ENCODE assay signal across 8 cellular contexts in the genomic region with DNA sequence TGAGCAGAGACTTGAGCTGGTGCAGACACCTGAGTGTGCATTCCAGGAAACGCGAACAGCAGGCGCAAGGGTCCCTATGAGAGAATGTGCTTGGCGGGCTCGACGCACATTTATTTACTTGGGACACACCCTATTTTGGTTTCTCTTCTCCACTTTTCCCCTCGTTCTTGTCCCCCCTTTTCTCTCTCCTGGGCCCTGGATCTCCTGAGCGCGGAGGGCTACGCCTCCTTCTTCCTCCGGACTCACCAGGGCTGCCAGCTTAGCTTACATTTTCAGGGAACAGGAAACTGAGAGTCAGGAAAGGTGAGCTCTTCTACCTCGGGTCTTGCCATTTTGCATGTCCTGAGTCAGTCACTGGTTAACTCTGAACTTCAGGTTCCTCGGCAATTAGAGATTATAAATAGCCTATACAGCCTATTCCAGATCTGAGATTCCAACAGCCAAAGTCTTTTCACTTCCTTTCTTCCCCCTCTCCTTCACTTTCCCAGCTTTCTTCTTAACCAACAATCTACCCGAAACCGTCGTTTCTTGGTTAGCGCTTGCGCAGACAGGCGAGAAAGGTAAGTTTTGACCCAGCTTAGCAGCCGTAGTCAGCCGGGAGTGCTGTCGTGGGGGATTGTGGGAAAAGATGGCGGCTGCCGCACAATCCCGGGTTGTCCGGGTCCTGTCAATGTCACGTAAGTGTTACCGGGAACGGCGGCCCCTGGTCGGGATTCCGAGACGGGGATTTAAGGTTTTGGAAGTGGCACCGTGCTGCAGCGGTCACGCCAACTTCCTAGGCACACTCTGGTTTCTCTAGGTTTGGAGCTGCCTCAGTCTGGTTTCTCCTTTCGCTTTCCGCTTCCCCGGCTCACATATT. TPM values are rescaled to one million over a fixed set of nuclear protein-coding genes. Genes with fewer than 3 reads are reported as not detected.
DNase-seq lines count a peak whose midpoint lies in the region; ATAC-seq and FAIRE-seq lines count a peak whose summit lies in the region.

Gene AKAP3, minus strand, starts transcription at position 553 of the 859 bp plus-strand sequence. CDS start 10,855 bp downstream, outside the sequence.
Gene NDUFA9, plus strand, starts transcription at position 616 of the 859 bp plus-strand sequence. Its CDS starts 13 bp downstream, at position 629.

- H3K36me3 ChIP-seq in CD4-positive, alpha-beta memory T cell (ENCODE audit: insufficient read depth, low read length): peaks cover 2% of the 10 kb centered on the region

- intact Hi-C loops in CD4-positive, alpha-beta memory T cell (cut with micrococcal nuclease): loop anchor here (1.0 to 5.0 kb wide), 4 partner anchors 44 to 776 kb away; partner anchors contain the start of genes PARP11 and RAD51AP1

- H3K9me3 ChIP-seq in CD4-positive, alpha-beta memory T cell (ENCODE audit: control insufficient read depth in 1 of 2, low read length in 2 of 2): no peaks in the 10 kb centered on the region

- POLR2A ChIA-PET in CD4-positive, alpha-beta memory T cell (lab: Charles Lee; ENCODE audit: partially characterized antibody): interaction anchor here (0.6 to 1.6 kb wide), 11 partner anchors 8 to 1776 kb away, joined by 3 to 7 read pairs (median 3); partner anchors contain the start of genes CRACR2A, RAD51AP1 and TIGAR

- H3K27ac Mint-ChIP-seq in CD4-positive, alpha-beta memory T cell: peak within 1 kb of the TSS; percentile 87 to 98 (median 94)

- peaks cover 29% of the 10 kb centered on the region for H3K4me1 ChIP-seq in CD4-positive, alpha-beta memory T cell (ENCODE audit: insufficient read depth, low read length)

- H3K4me1 Mint-ChIP-seq in CD4-positive, alpha-beta memory T cell: peaks cover 36 to 56% (median 44%) of the 10 kb centered on the region in 4 donors

- DNase-seq in CD4-positive, alpha-beta memory T cell: peak; percentile 80 to 87 (median 82)
- DNase-seq in HS-5 (ENCODE audit: low read depth) (peak; percentile 60), NOMO-1 (lab: John Stamatoyannopoulos, UW; ENCODE audit: unreplicated experiment in 2 of 2) (peak; percentile 36 to 80), mesenteric fat pad (ENCODE audit: low spot score) (peak; percentile 93)
- peak; percentile 41 for DNase-seq in activated CD8-positive, alpha-beta memory T cell treated with anti-CD3 and anti-CD28 coated beads, Interleukin-2, amount 50 U/mL, for 1 hour (ENCODE audit: extremely low read depth)
- DNase-seq in stimulated activated CD8-positive, alpha-beta memory T cell treated with anti-CD3 and anti-CD28 coated beads, Interleukin-15, amount 100 ng/mL, for 1 hour (ENCODE audit: low read depth): peak; percentile 57

- peak within 1 kb of the TSS; percentile 92 to 99 (median 96) for H3K4me3 Mint-ChIP-seq in CD4-positive, alpha-beta memory T cell

- peaks cover 0 to 14% of the 10 kb centered on the region in 2 donors for H3K36me3 Mint-ChIP-seq in CD4-positive, alpha-beta memory T cell

- peak within 1 kb of the TSS; percentile 66 for H3K27ac ChIP-seq in CD4-positive, alpha-beta memory T cell (ENCODE audit: low read depth, low read length)

- no peaks in the 10 kb centered on the region for H3K9me3 Mint-ChIP-seq in CD4-positive, alpha-beta memory T cell

- no peaks in the 10 kb centered on the region for H3K27me3 ChIP-seq in CD4-positive, alpha-beta memory T cell (ENCODE audit: insufficient read depth, low read length)

- FAIRE-seq in endometrium (lab: Jason Lieb, UNC): peak; percentile 77

- CTCF ChIA-PET in CD4-positive, alpha-beta memory T cell (lab: Charles Lee; ENCODE audit: partially characterized antibody): interaction anchor here (0.9 to 1.0 kb wide), 3 partner anchors 44 to 208 kb away, joined by 3 to 5 read pairs (median 4); no protein-coding TSS in a partner anchor

- no peaks in the 10 kb centered on the region for H3K27me3 Mint-ChIP-seq in CD4-positive, alpha-beta memory T cell

- ATAC-seq in GM19452 (IDR thresholded peaks at IDR 0.05; ENCODE audit: unreplicated experiment): peak; percentile 90

- H3K4me3 ChIP-seq in CD4-positive, alpha-beta memory T cell (ENCODE audit: low read length in 2 of 2): peak within 1 kb of the TSS; percentile 61 to 94

RNA-seq across cellular contexts. Expression of gene AKAP3, which starts in this region (rescaled TPM):
- 1 to 10 TPM; 5.5 to 6.2 TPM for total RNA-seq in CD4-positive, alpha-beta memory T cell
- polyA plus RNA-seq in CD4-positive, alpha-beta memory T cell: 1 to 10 TPM in 1 of 2 donors, under 1 TPM in 1; 0.60 to 1.1 TPM
- total RNA-seq in mesenteric fat pad: 0.26 TPM

RNA-seq across cellular contexts. Expression of gene NDUFA9, which starts in this region (rescaled TPM):
- 10 to 100 TPM; 55.7 to 58.6 TPM for total RNA-seq in CD4-positive, alpha-beta memory T cell
- polyA plus RNA-seq in CD4-positive, alpha-beta memory T cell: 100 to 1,000 TPM; 134 to 246 TPM
- 63.2 TPM for total RNA-seq in mesenteric fat pad

Comparison
In these comparisons a context has a peak if more than half of its experiments do, and no peak if none do; other contexts are left out.
1. Peak in every context shown above with its lines: DNase-seq, ATAC-seq, H3K4me3 ChIP-seq and H3K27ac ChIP-seq.
2. DNase-seq: peak in every context shown above with its lines; median percentile 93 in mesenteric fat pad; 82 in CD4-positive, alpha-beta memory T cell; 60 in HS-5; 58 in NOMO-1; 57 in stimulated activated CD8-positive, alpha-beta memory T cell treated with anti-CD3 and anti-CD28 coated beads, Interleukin-15, amount 100 ng/mL, for 1 hour; 41 in activated CD8-positive, alpha-beta memory T cell treated with anti-CD3 and anti-CD28 coated beads, Interleukin-2, amount 50 U/mL, for 1 hour.